In genomic region chr15:35723120-35723707, GRCh38 we compare ENCODE assay signal across 22 cellular contexts.
"Had no signal": no experiment of that assay in that cellular context is flagged by ENCODE, and none has a peak within 500 bp of the region (broad histone marks: within the 10 kb centered on the region; RNA-seq: fewer than 3 reads in every experiment).

No MANE protein-coding gene starts in this region.

- H3K4me3 ChIP-seq: dorsolateral prefrontal cortex, esophagus muscularis mucosa, gastroesophageal sphincter, mucosa of descending colon, ovary, tibial artery, upper lobe of left lung had no signal

- H3K36me3 Mint-ChIP-seq: natural killer cell; stimulated activated memory B cell treated with anti-CD40 and anti-IgM and Interleukin-4, amounts not matched to agents 10 μg/mL and 1 μg/mL and 100 μg/mL, for 72 hours had no signal

- H3K4me1 Mint-ChIP-seq: natural killer cell; neural crest cell; stimulated activated memory B cell treated with anti-CD40 and anti-IgM and Interleukin-4, amounts not matched to agents 10 μg/mL and 1 μg/mL and 100 μg/mL, for 72 hours had no signal

- DNase-seq: cortex of kidney; dorsolateral prefrontal cortex; effector memory CD4-positive, alpha-beta T cell; foreskin fibroblast; glutamatergic neuron; islet precursor cell; mammary epithelial cell; mucosa of descending colon; natural killer cell; ovary; right cardiac atrium; stimulated activated CD4-positive, alpha-beta T cell treated with anti-CD3 and anti-CD28 coated beads, Interleukin-4, amount 100 ng/mL, for 1 hour; tibial artery; upper lobe of left lung had no signal

- H3K27me3 Mint-ChIP-seq: progenitor cell of endocrine pancreas; stimulated activated memory B cell treated with anti-CD40 and anti-IgM and Interleukin-4, amounts not matched to agents 10 μg/mL and 1 μg/mL and 100 μg/mL, for 72 hours had no signal

- H3K27ac Mint-ChIP-seq: natural killer cell; progenitor cell of endocrine pancreas; stimulated activated memory B cell treated with anti-CD40 and anti-IgM and Interleukin-4, amounts not matched to agents 10 μg/mL and 1 μg/mL and 100 μg/mL, for 72 hours; stimulated activated naive CD8-positive, alpha-beta T cell treated with anti-CD3 and anti-CD28 coated beads, Interleukin-15, Interleukin-2, amounts not matched to agents 100 ng/mL and 50 ng/mL, for 24 hours had no signal

- H3K4me3 Mint-ChIP-seq: natural killer cell; neural crest cell; stimulated activated memory B cell treated with anti-CD40 and anti-IgM and Interleukin-4, amounts not matched to agents 10 μg/mL and 1 μg/mL and 100 μg/mL, for 72 hours; stimulated activated naive CD8-positive, alpha-beta T cell treated with anti-CD3 and anti-CD28 coated beads, Interleukin-15, Interleukin-2, amounts not matched to agents 100 ng/mL and 50 ng/mL, for 24 hours had no signal

- ATAC-seq: gastroesophageal sphincter, left lobe of liver, mucosa of descending colon, natural killer cell, right cardiac atrium had no signal

- H3K27ac ChIP-seq: dorsolateral prefrontal cortex, epithelial cell of prostate, esophagus muscularis mucosa, gastroesophageal sphincter, ovary, tibial artery, upper lobe of left lung had no signal

- H3K36me3 ChIP-seq: esophagus muscularis mucosa, gastroesophageal sphincter, ovary, tibial artery, upper lobe of left lung had no signal

- H3K4me1 ChIP-seq: tibial artery had no signal

- H3K27me3 ChIP-seq: dorsolateral prefrontal cortex, esophagus muscularis mucosa, gastroesophageal sphincter, ovary, tibial artery, upper lobe of left lung had no signal

- H3K9me3 ChIP-seq: esophagus muscularis mucosa, gastroesophageal sphincter, mucosa of descending colon, ovary, tibial artery, upper lobe of left lung had no signal

- H3K9me3 Mint-ChIP-seq: neural crest cell; stimulated activated memory B cell treated with anti-CD40 and anti-IgM and Interleukin-4, amounts not matched to agents 10 μg/mL and 1 μg/mL and 100 μg/mL, for 72 hours; stimulated activated naive CD8-positive, alpha-beta T cell treated with anti-CD3 and anti-CD28 coated beads, Interleukin-15, Interleukin-2, amounts not matched to agents 100 ng/mL and 50 ng/mL, for 24 hours had no signal
